In genomic region chr19:10679743-10680142, GRCh38 we compare ENCODE assay signal across 20 cellular contexts.
"Had no signal": no experiment of that assay in that cellular context is flagged by ENCODE, and none has a peak within 500 bp of the region (broad histone marks: within the 10 kb centered on the region; RNA-seq: fewer than 3 reads in every experiment).

No MANE protein-coding gene starts in this region.

- H3K27ac ChIP-seq: left lung, pancreas, sigmoid colon, skin epidermis, suprapubic skin, thyroid gland had no signal

- DNase-seq: effector memory CD4-positive, alpha-beta T cell; immature natural killer cell; mesendoderm; naive B cell; nephron progenitor cell; sigmoid colon; stimulated activated CD4-positive, alpha-beta T cell treated with anti-CD3 and anti-CD28 coated beads, Interleukin-2, amount 100 ng/mL, for 24 hours; stimulated activated naive CD4-positive, alpha-beta T cell; thyroid gland had no signal

- H3K4me1 Mint-ChIP-seq: naive B cell, nephron progenitor cell had no signal

- H3K27ac Mint-ChIP-seq: immature natural killer cell, nephron progenitor cell, progenitor cell of endocrine pancreas, type B pancreatic cell had no signal

- H3K27me3 ChIP-seq: left lung, pancreas, sigmoid colon, suprapubic skin, thyroid gland had no signal

- ATAC-seq: esophagus mucosa, pancreas had no signal

- H3K4me1 ChIP-seq: left lung, sigmoid colon, thyroid gland had no signal

- FAIRE-seq: endometrium, frontal cortex, keratinocyte, pancreas, urothelium cell line had no signal

- H3K4me3 Mint-ChIP-seq: immature natural killer cell, nephron progenitor cell, type B pancreatic cell had no signal

- H3K27me3 Mint-ChIP-seq: naive B cell, progenitor cell of endocrine pancreas, type B pancreatic cell had no signal

- H3K9me3 ChIP-seq: left lung, pancreas, sigmoid colon, suprapubic skin, thyroid gland had no signal

- H3K9me3 Mint-ChIP-seq: immature natural killer cell, naive B cell, nephron progenitor cell, type B pancreatic cell had no signal

- H3K4me3 ChIP-seq: left lung, pancreas, sigmoid colon, skin epidermis, suprapubic skin, thyroid gland had no signal
